Comparison of ENCODE assay signal across 31 cellular contexts in the genomic region with DNA sequence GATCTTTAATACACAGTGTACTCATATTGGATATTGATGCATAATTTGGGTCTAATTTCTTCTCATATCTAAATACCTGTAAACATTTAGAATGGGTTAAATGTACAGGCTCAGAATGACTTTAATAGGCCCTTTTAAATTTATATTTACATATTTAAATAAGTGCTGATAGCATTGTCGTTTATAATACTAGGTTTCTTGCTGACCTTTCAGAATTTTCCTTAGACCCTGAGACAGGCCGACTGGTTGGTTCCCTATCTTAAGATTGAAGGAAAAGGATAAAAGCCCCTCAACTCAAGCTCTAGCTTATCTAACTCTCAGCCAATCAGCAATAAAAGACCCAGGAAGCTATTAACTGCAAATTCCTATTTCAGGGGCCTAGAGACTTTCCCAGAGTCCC.
"Had no signal": no experiment of that assay in that cellular context is flagged by ENCODE, and none has a peak within 500 bp of the region (broad histone marks: within the 10 kb centered on the region; RNA-seq: fewer than 3 reads in every experiment).

No MANE protein-coding gene starts in this region.

- H3K4me1 ChIP-seq: pancreas, prostate gland, spleen, suprapubic skin, testis, tibial artery, transverse colon, upper lobe of right lung, uterus had no signal

- H3K27ac Mint-ChIP-seq: naive thymus-derived CD8-positive, alpha-beta T cell; natural killer cell treated with Interleukin-12 subunit alpha and Interleukin-12 subunit beta and Interleukin-15 and Interleukin-18, amount 100 ng/mL, for 72 hours; stimulated activated memory B cell treated with anti-CD40 and anti-IgM and Interleukin-4, amounts not matched to agents 10 μg/mL and 1 μg/mL and 100 μg/mL, for 72 hours; stimulated activated naive CD8-positive, alpha-beta T cell treated with anti-CD3 and anti-CD28 coated beads, Interleukin-15, amount 100 ng/mL, for 72 hours; type B pancreatic cell had no signal

- H3K9me3 Mint-ChIP-seq: naive thymus-derived CD8-positive, alpha-beta T cell; natural killer cell treated with Interleukin-12 subunit alpha and Interleukin-12 subunit beta and Interleukin-15 and Interleukin-18, amount 100 ng/mL, for 72 hours; nephron progenitor cell; neural crest cell; stimulated activated memory B cell treated with anti-CD40 and anti-IgM and Interleukin-4, amounts not matched to agents 10 μg/mL and 1 μg/mL and 100 μg/mL, for 72 hours; stimulated activated naive CD8-positive, alpha-beta T cell treated with anti-CD3 and anti-CD28 coated beads, Interleukin-15, amount 100 ng/mL, for 72 hours; type B pancreatic cell had no signal

- H3K27me3 Mint-ChIP-seq: natural killer cell treated with Interleukin-12 subunit alpha and Interleukin-12 subunit beta and Interleukin-15 and Interleukin-18, amount 100 ng/mL, for 72 hours; stimulated activated memory B cell treated with anti-CD40 and anti-IgM and Interleukin-4, amounts not matched to agents 10 μg/mL and 1 μg/mL and 100 μg/mL, for 72 hours; type B pancreatic cell had no signal

- FAIRE-seq: pancreas had no signal

- H3K27me3 ChIP-seq: neutrophil, pancreas, spleen, suprapubic skin, testis, tibial artery, transverse colon, upper lobe of right lung, uterus had no signal

- H3K4me1 Mint-ChIP-seq: naive thymus-derived CD8-positive, alpha-beta T cell; nephron progenitor cell; stimulated activated memory B cell treated with anti-CD40 and anti-IgM and Interleukin-4, amounts not matched to agents 10 μg/mL and 1 μg/mL and 100 μg/mL, for 72 hours; stimulated activated naive CD8-positive, alpha-beta T cell treated with anti-CD3 and anti-CD28 coated beads, Interleukin-15, amount 100 ng/mL, for 72 hours had no signal

- H3K4me2 ChIP-seq: smooth muscle cell had no signal

- H3K4me3 ChIP-seq: pancreas, prostate gland, skin epidermis, smooth muscle cell, spleen, suprapubic skin, testis, tibial artery, transverse colon, upper lobe of right lung, uterus had no signal

- DNase-seq: naive thymus-derived CD8-positive, alpha-beta T cell; nephron progenitor cell; nucleus accumbens; pancreas; retina; right cardiac atrium; spleen; stimulated activated CD4-positive, alpha-beta T cell treated with anti-CD3 and anti-CD28 coated beads, Interleukin-12 subunit alpha, Interleukin-12 subunit beta, amount 100 ng/mL, for 4 hours; stimulated activated CD4-positive, alpha-beta T cell treated with anti-CD3 and anti-CD28 coated beads, Interleukin-1b, Interleukin-23, amount 100 ng/mL, for 48 hours; stimulated activated CD4-positive, alpha-beta T cell treated with anti-CD3 and anti-CD28 coated beads, Interleukin-4, amount 100 ng/mL, for 1 hour; stimulated activated CD4-positive, alpha-beta T cell treated with anti-CD3 and anti-CD28 coated beads, Interleukin-4, amount 100 ng/mL, for 4 hours; stimulated activated CD8-positive, alpha-beta memory T cell treated with anti-CD3 and anti-CD28 coated beads, Interleukin-4, amount 100 ng/mL, for 48 hours; stimulated activated naive CD4-positive, alpha-beta T cell; stimulated activated naive CD8-positive, alpha-beta T cell treated with anti-CD3 and anti-CD28 coated beads, Interleukin-15, amount 100 ng/mL, for 72 hours; stimulated activated naive CD8-positive, alpha-beta T cell treated with anti-CD3 and anti-CD28 coated beads, Interleukin-15, Interleukin-2, amounts not matched to agents 100 U/mL and 50 U/mL, for 24 hours; substantia nigra; testis; tibial artery; transverse colon; upper lobe of right lung; uterus had no signal

- H3K36me3 ChIP-seq: neutrophil, pancreas, prostate gland, spleen, suprapubic skin, tibial artery, transverse colon, upper lobe of right lung, uterus had no signal

- H3K9me3 ChIP-seq: neutrophil, pancreas, prostate gland, spleen, suprapubic skin, testis, tibial artery, transverse colon, upper lobe of right lung, uterus had no signal

- ATAC-seq: naive thymus-derived CD8-positive, alpha-beta T cell; natural killer cell treated with Interleukin-12 subunit alpha and Interleukin-12 subunit beta and Interleukin-15 and Interleukin-18, amount 100 ng/mL, for 72 hours; pancreas; right cardiac atrium; sciatic nerve; stimulated activated memory B cell treated with anti-CD40 and anti-IgM and Interleukin-4, amounts not matched to agents 10 μg/mL and 1 μg/mL and 100 μg/mL, for 72 hours; stimulated activated naive CD8-positive, alpha-beta T cell treated with anti-CD3 and anti-CD28 coated beads, Interleukin-15, amount 100 ng/mL, for 72 hours; stimulated activated naive CD8-positive, alpha-beta T cell treated with anti-CD3 and anti-CD28 coated beads, Interleukin-15, Interleukin-2, amounts not matched to agents 100 U/mL and 50 U/mL, for 24 hours; upper lobe of right lung had no signal

- H3K36me3 Mint-ChIP-seq: naive thymus-derived CD8-positive, alpha-beta T cell; natural killer cell treated with Interleukin-12 subunit alpha and Interleukin-12 subunit beta and Interleukin-15 and Interleukin-18, amount 100 ng/mL, for 72 hours; stimulated activated memory B cell treated with anti-CD40 and anti-IgM and Interleukin-4, amounts not matched to agents 10 μg/mL and 1 μg/mL and 100 μg/mL, for 72 hours; type B pancreatic cell had no signal

- H3K27ac ChIP-seq: neutrophil, pancreas, prostate gland, skin epidermis, spleen, suprapubic skin, testis, tibial artery, transverse colon, upper lobe of right lung, uterus had no signal

- H3K4me3 Mint-ChIP-seq: naive thymus-derived CD8-positive, alpha-beta T cell; natural killer cell treated with Interleukin-12 subunit alpha and Interleukin-12 subunit beta and Interleukin-15 and Interleukin-18, amount 100 ng/mL, for 72 hours; nephron progenitor cell; neural crest cell; stimulated activated memory B cell treated with anti-CD40 and anti-IgM and Interleukin-4, amounts not matched to agents 10 μg/mL and 1 μg/mL and 100 μg/mL, for 72 hours; stimulated activated naive CD8-positive, alpha-beta T cell treated with anti-CD3 and anti-CD28 coated beads, Interleukin-15, amount 100 ng/mL, for 72 hours; type B pancreatic cell had no signal
